In genomic region chr16:69100046-69100765, GRCh38 we compare ENCODE assay signal across 13 cellular contexts. TPM values are rescaled to one million over a fixed set of nuclear protein-coding genes. Genes with fewer than 3 reads are reported as not detected.
DNase-seq lines count a peak whose midpoint lies in the region; ATAC-seq, FAIRE-seq and TF ChIP-seq lines count a peak whose summit lies in the region.
"Had no signal": no experiment of that assay in that cellular context is flagged by ENCODE, and none has a peak within 500 bp of the region (broad histone marks: within the 10 kb centered on the region; RNA-seq: fewer than 3 reads in every experiment).

No MANE protein-coding gene starts in this region.

- H3K27me3 ChIP-seq in BE2C = peaks cover 2% of the 10 kb centered on the region

- no peak for FAIRE-seq in kidney (lab: Jason Lieb, UNC)

- H3K4me3 ChIP-seq in BE2C (ENCODE audit: low read depth, low read length) (peak overlapping the region; percentile 34), kidney (ENCODE audit: low read length in 2 of 2) (peak overlapping the region in 1 of 2 donors; percentile 38)

- peak; percentile 68 for DNase-seq in BE2C
- DNase-seq in HK-2 (ENCODE audit: unreplicated experiment) = peak; percentile 44
- DNase-seq in NCI-H69 (lab: John Stamatoyannopoulos, UW) = peak; percentile 69
- DNase-seq in kidney = no peak
- no peak for DNase-seq in NCI-H82 treated with DMSO at 0.1 percent for 48 hours (lab: John Stamatoyannopoulos, UW; ENCODE audit: unreplicated experiment)
- no peak for DNase-seq in activated gamma-delta T cell treated with Interleukin-2 at 50 U/mL for 16 hours
- no peak for DNase-seq in AML-193 (lab: John Stamatoyannopoulos, UW)
- DNase-seq: activated CD4-positive, CD25-positive, alpha-beta regulatory T cell treated with anti-CD3 and anti-CD28 coated beads, Interleukin-2, amount 50 U/mL, for 72 hours; activated T-cell treated with anti-CD3 and anti-CD28 coated beads, Interleukin-2, amount 50 U/mL, for 24 hours; MM.1S; stomach; SW 1271 had no signal

- H3K9me3 ChIP-seq in BE2C = no peaks in the 10 kb centered on the region
- no peaks in the 10 kb centered on the region for H3K9me3 ChIP-seq in kidney (ENCODE audit: control insufficient read depth in 1 of 2, low read length in 2 of 2)
- H3K9me3 ChIP-seq: stomach had no signal

- peaks cover 25% of the 10 kb centered on the region for H3K4me1 ChIP-seq in BE2C
- peaks cover 9 to 11% of the 10 kb centered on the region in 2 donors for H3K4me1 ChIP-seq in kidney (ENCODE audit: control insufficient read depth in 1 of 2, insufficient read depth in 1 of 2, low read depth in 1 of 2, low read length in 2 of 2)

- H3K36me3 ChIP-seq in BE2C = no peaks in the 10 kb centered on the region
- no peaks in the 10 kb centered on the region for H3K36me3 ChIP-seq in kidney (ENCODE audit: control insufficient read depth in 1 of 2, insufficient read depth in 2 of 2, low read length in 2 of 2)
- H3K36me3 ChIP-seq: stomach had no signal

- TF ChIP-seq CTCF in BE2C (IDR thresholded peaks at IDR 0.05; ENCODE audit: low read depth, low read length) = no peak
- TF ChIP-seq CTCF in kidney (IDR thresholded peaks at IDR 0.05; ENCODE audit: borderline replicate concordance, extremely low read depth, insufficient read depth) = no peak

- H3K9ac ChIP-seq in kidney (ENCODE audit: low read length in 2 of 2) = peak overlapping the region in 1 of 2 donors; percentile 46

- intact Hi-C loops in kidney (cut with DNase I) = no loop called here

- ATAC-seq in HG02798 (IDR thresholded peaks at IDR 0.05; ENCODE audit: poor library complexity, unreplicated experiment) = no peak

- H3K27ac ChIP-seq in kidney (ENCODE audit: low read depth in 2 of 2, low read length in 2 of 2) = peak overlapping the region; percentile 35 to 81

RNA-seq across cellular contexts. Expression of gene HAS3, which starts 5.2 kb away (rescaled TPM):
- polyA plus RNA-seq in BE2C (2012; ENCODE audit: insufficient read depth, insufficient read length, low read depth) = 0.93 TPM
- 2.1 TPM for total RNA-seq in kidney
- polyA plus RNA-seq in kidney (ENCODE audit: insufficient read depth, low read depth, low replicate concordance) = 0.34 TPM

RNA-seq across cellular contexts. Expression of gene CHTF8, which starts 32.2 kb away (rescaled TPM):
- 144 TPM for polyA plus RNA-seq in BE2C (2012; ENCODE audit: insufficient read depth, insufficient read length, low read depth)
- total RNA-seq in kidney = 124 TPM
- polyA plus RNA-seq in kidney (ENCODE audit: insufficient read depth, low read depth, low replicate concordance) = 163 TPM

RNA-seq across cellular contexts. Expression of gene UTP4, which starts 32.2 kb away (rescaled TPM):
- 164 TPM for polyA plus RNA-seq in BE2C (2012; ENCODE audit: insufficient read depth, insufficient read length, low read depth)
- total RNA-seq in kidney = 41.7 TPM
- polyA plus RNA-seq in kidney (ENCODE audit: insufficient read depth, low read depth, low replicate concordance) = 57.2 TPM

Comparison
In these comparisons a context has a peak if more than half of its experiments do, and no peak if none do; other contexts are left out.
1. DNase-seq: peak in BE2C (single experiment), HK-2 (single experiment) and NCI-H69 (single experiment); none in kidney (single experiment), NCI-H82 treated with DMSO at 0.1 percent for 48 hours (single experiment), activated gamma-delta T cell treated with Interleukin-2 at 50 U/mL for 16 hours (single experiment) and AML-193 (0 of 2).